ENCODE assay signal across 20 cellular contexts in genomic region chr14:94650806-94651805, GRCh38. TPM values are rescaled to one million over a fixed set of nuclear protein-coding genes. Genes with fewer than 3 reads are reported as not detected.
DNase-seq lines count a peak whose midpoint lies in the region; ATAC-seq, FAIRE-seq and TF ChIP-seq lines count a peak whose summit lies in the region.
"Had no signal": no experiment of that assay in that cellular context is flagged by ENCODE, and none has a peak within 500 bp of the region (broad histone marks: within the 10 kb centered on the region; RNA-seq: fewer than 3 reads in every experiment).

No MANE protein-coding gene starts in this region.

- H3K27me3 ChIP-seq in K562 (ENCODE audit: control insufficient read depth in 2 of 2, insufficient read depth in 2 of 2, low read length in 2 of 2) (no peaks in the 10 kb centered on the region), vagina (no peaks in the 10 kb centered on the region), PC-9 (ENCODE audit: insufficient read depth, low read depth) (no peaks in the 10 kb centered on the region)

- TF ChIP-seq RAD21 in K562 (CRISPR knock-in tag; conservative IDR thresholded peaks at IDR 0.05 in 1 of 2, IDR thresholded peaks at IDR 0.05 in 1 of 2) = no peak

- no peak overlapping the region for H2AFZ ChIP-seq in K562 (ENCODE audit: low read depth, low read length)
- no peak overlapping the region for H2AFZ ChIP-seq in PC-9

- H3K27me3 Mint-ChIP-seq in activated CD8-positive, alpha-beta memory T cell treated with anti-CD3 and anti-CD28 coated beads, Interleukin-2, amount 10 ng/mL, durations not matched to agents 7 days and 5 days = no peaks in the 10 kb centered on the region

- no TSS peak for BruUV-seq in K562 (replicated peaks; lab: Mats Ljungman, UMichigan)
- no TSS peak for BruUV-seq in PC-9 (replicated peaks; lab: Mats Ljungman, UMichigan)

- no peaks in the 10 kb centered on the region for H3K9me2 ChIP-seq in PC-9 (ENCODE audit: insufficient read depth)

- in situ Hi-C loops in K562 (cut with MboI) = no loop called here

- H3K4me3 ChIP-seq in K562 (no peak overlapping the region), vagina (no peak overlapping the region), PC-9 (no peak overlapping the region)

- H3K9ac ChIP-seq in K562 (ENCODE audit: insufficient read depth in 1 of 2, low read depth in 2 of 2, low read length in 2 of 2) = no peak overlapping the region

- TF ChIP-seq POLR2A in K562 (conservative IDR thresholded peaks at IDR 0.05) (no peak), vagina (IDR thresholded peaks at IDR 0.05) (no peak)

- peak; percentile 69 for FAIRE-seq in K562 (lab: Jason Lieb, UNC)
- FAIRE-seq: D721Med, RCC 7860 had no signal

- CTCF ChIA-PET in K562 (lab: Yijun Ruan, JAX; ENCODE audit: low intra/inter-chr PET ratio) = no interaction called here
- CTCF ChIA-PET in activated CD8-positive, alpha-beta memory T cell treated with anti-CD3 and anti-CD28 coated beads, Interleukin-2, amount 10 ng/mL, durations not matched to agents 7 days and 5 days (lab: Charles Lee) = no interaction called here
- CTCF ChIA-PET in PC-9 (lab: Charles Lee) = no interaction called here

- TF ChIP-seq CTCF in K562 (IDR thresholded peaks at IDR 0.05 in 2 of 3, conservative IDR thresholded peaks at IDR 0.05 in 1 of 3; ENCODE audit: insufficient read depth in 2 of 3, low read depth in 1 of 3, low read length in 3 of 3) = no peak
- no peak for TF ChIP-seq CTCF in omental fat pad (IDR thresholded peaks at IDR 0.05)
- TF ChIP-seq CTCF in vagina (IDR thresholded peaks at IDR 0.05) = no peak
- no peak for TF ChIP-seq CTCF in PC-9 (conservative IDR thresholded peaks at IDR 0.05)

- no peaks in the 10 kb centered on the region for H3K9me1 ChIP-seq in K562 (ENCODE audit: control insufficient read depth, insufficient read depth, low read length)

- H3K27ac Mint-ChIP-seq in activated CD8-positive, alpha-beta memory T cell treated with anti-CD3 and anti-CD28 coated beads, Interleukin-2, amount 10 ng/mL, durations not matched to agents 7 days and 5 days = no peak overlapping the region
- H3K27ac Mint-ChIP-seq: CD4-positive, alpha-beta memory T cell had no signal

- H3K4me1 ChIP-seq in K562 (replicated peaks in 1 of 2; ENCODE audit: control insufficient read depth in 2 of 2, insufficient read depth in 2 of 2, low read length in 2 of 2) (no peaks in the 10 kb centered on the region), vagina (no peaks in the 10 kb centered on the region), PC-9 (replicated peaks; ENCODE audit: insufficient read depth) (no peaks in the 10 kb centered on the region)

- no peaks in the 10 kb centered on the region for H3K4me1 Mint-ChIP-seq in activated CD8-positive, alpha-beta memory T cell treated with anti-CD3 and anti-CD28 coated beads, Interleukin-2, amount 10 ng/mL, durations not matched to agents 7 days and 5 days
- H3K4me1 Mint-ChIP-seq: CD4-positive, alpha-beta memory T cell had no signal

- no peaks in the 10 kb centered on the region for H3K79me2 ChIP-seq in K562 (ENCODE audit: control insufficient read depth, insufficient read depth, low read length)
- H3K79me2 ChIP-seq in PC-9 (ENCODE audit: low read depth) = no peaks in the 10 kb centered on the region

- H4K20me1 ChIP-seq in K562 (replicated peaks; ENCODE audit: control insufficient read depth, insufficient read depth, low read length) (no peaks in the 10 kb centered on the region), PC-9 (ENCODE audit: insufficient read depth) (no peaks in the 10 kb centered on the region)

- no peak for ATAC-seq in K562
- peak; percentile 22 for ATAC-seq in omental fat pad (ENCODE audit: low FRiP score)
- ATAC-seq in activated CD8-positive, alpha-beta memory T cell treated with anti-CD3 and anti-CD28 coated beads, Interleukin-2, amount 10 ng/mL, durations not matched to agents 7 days and 5 days = no peak

- H3K4me3 Mint-ChIP-seq in activated CD8-positive, alpha-beta memory T cell treated with anti-CD3 and anti-CD28 coated beads, Interleukin-2, amount 10 ng/mL, durations not matched to agents 7 days and 5 days = no peak overlapping the region
- H3K4me3 Mint-ChIP-seq: CD4-positive, alpha-beta memory T cell had no signal

- DNase-seq in activated CD8-positive, alpha-beta memory T cell treated with anti-CD3 and anti-CD28 coated beads for 24 hours = peak; percentile 21
- no peak for DNase-seq in activated CD8-positive, alpha-beta memory T cell treated with anti-CD3 and anti-CD28 coated beads, Interleukin-2, amount 50 U/mL, for 4 hours
- DNase-seq in K562 (ENCODE audit: extremely low read depth in 1 of 4, low spot score in 3 of 4) (no peak), omental fat pad (ENCODE audit: low spot score) (no peak), vagina (ENCODE audit: extremely low spot score in 2 of 2) (peak; percentile 72 to 81), PC-9 (no peak)
- DNase-seq in activated CD8-positive, alpha-beta memory T cell treated with anti-CD3 and anti-CD28 coated beads, Interleukin-2, amount 10 ng/mL, durations not matched to agents 7 days and 5 days = no peak
- DNase-seq in effector CD8-positive, alpha-beta T cell (lab: John Stamatoyannopoulos, UW) = no peak
- DNase-seq: 8988T; CD4-positive, alpha-beta memory T cell; DMS79; GOT3; NCI-H1048; NCI-H146; NCI-H2081; NCI-H510A; SHP77 treated with DMSO at 0.1 percent for 48 hours had no signal

- no peaks in the 10 kb centered on the region for H3F3A ChIP-seq in PC-9 (ENCODE audit: insufficient read depth, low read depth)

- TF ChIP-seq EP300 in K562 (IDR thresholded peaks at IDR 0.05; ENCODE audit: low read length) = no peak

- H3K27ac ChIP-seq in K562 (ENCODE audit: extremely low read depth, low read depth, low read length) (no peak overlapping the region), vagina (no peak overlapping the region), PC-9 (no peak overlapping the region)

- H3K36me3 ChIP-seq in K562 (ENCODE audit: control insufficient read depth, insufficient read depth, low read length) (no peaks in the 10 kb centered on the region), vagina (no peaks in the 10 kb centered on the region), PC-9 (ENCODE audit: low read depth) (no peaks in the 10 kb centered on the region)

- H3K9me3 Mint-ChIP-seq in activated CD8-positive, alpha-beta memory T cell treated with anti-CD3 and anti-CD28 coated beads, Interleukin-2, amount 10 ng/mL, durations not matched to agents 7 days and 5 days (ENCODE audit: low read depth) = peaks cover 2% of the 10 kb centered on the region

- H3K36me3 Mint-ChIP-seq in activated CD8-positive, alpha-beta memory T cell treated with anti-CD3 and anti-CD28 coated beads, Interleukin-2, amount 10 ng/mL, durations not matched to agents 7 days and 5 days = no peaks in the 10 kb centered on the region
- H3K36me3 Mint-ChIP-seq: CD4-positive, alpha-beta memory T cell had no signal

- H3K9me3 ChIP-seq in K562 (replicated peaks; ENCODE audit: control insufficient read depth, insufficient read depth, low read depth, low read length) (no peaks in the 10 kb centered on the region), vagina (no peaks in the 10 kb centered on the region), PC-9 (ENCODE audit: insufficient read depth, low read depth) (no peaks in the 10 kb centered on the region)

- H3K4me2 ChIP-seq in K562 (ENCODE audit: insufficient read depth, low read length) (no peak overlapping the region), PC-9 (no peak overlapping the region)

- POLR2A ChIA-PET in K562 (lab: Yijun Ruan, JAX) (interaction anchor here (0.9 kb wide), 1 partner anchor 11 kb away, joined by 3 read pairs; no protein-coding TSS in a partner anchor), PC-9 (lab: Charles Lee; ENCODE audit: unreplicated experiment) (no interaction called here)

- intact Hi-C loops in K562 (cut with micrococcal nuclease) (no loop called here), vagina (cut with DNase I) (no loop called here), PC-9 (cut with micrococcal nuclease; ENCODE audit: unreplicated experiment) (no loop called here)

- 2% methylated on average over 7 of the region's 9 CpGs for WGBS in K562 (ENCODE audit: insufficient coverage, low coverage, missing lambda C conversion rate)

TF ChIP-seq in K562, 482 proteins besides CTCF, POLR2A, EP300 and RAD21 (continues in another document):
- TF ChIP-seq MTA2 (IDR thresholded peaks at IDR 0.05; ENCODE audit: low read depth) (no peak), BMI1 (IDR thresholded peaks at IDR 0.05; ENCODE audit: low read length) (no peak), THRA (IDR thresholded peaks at IDR 0.05) (no peak), THRAP3 (IDR thresholded peaks at IDR 0.05; ENCODE audit: borderline replicate concordance) (no peak)

RNA-seq across cellular contexts. Expression of gene SERPINA3, which starts 38.9 kb away (rescaled TPM):
- total RNA-seq in K562 (2011; cell fraction: chromatin; rRNA removed; ENCODE audit: low replicate concordance) = not detected in 2 replicates
- total RNA-seq in K562 (2011; cell fraction: nucleolus; rRNA removed) = not detected in 2 replicates
- total RNA-seq in K562 (2011; cell fraction: nucleoplasm; rRNA removed) = not detected in 2 replicates
- total RNA-seq in K562 (2014; rRNA removed) (not detected in 2 replicates), K562 (2014; rRNA removed; fragmentation: Illumina TruSeq; extraction: Trizol) (not detected in 2 replicates), K562 (2015; rRNA removed; fragmentation: Illumina TruSeq; extraction: Trizol) (not detected in 2 replicates), K562 (2021) (2.3 and 2.8 TPM in 2 replicates), omental fat pad (100 to 1,000 TPM; 111 to 209 (median 125) TPM), vagina (328 TPM), PC-9 (2021) (not detected in 2 replicates)
- polyA plus RNA-seq in K562 (2011; rRNA removed) (not detected in 2 replicates), K562 (2014; fragmentation: Illumina TruSeq; extraction: Trizol) (not detected in 2 replicates), K562 (2014; fragmentation: Nextera tagmentation; extraction: Ambion mirVana) (not detected), K562 (2014; rRNA removed) (not detected in 2 replicates)
- not detected in 2 replicates for polyA plus RNA-seq in K562 (2011; cell fraction: cytosol; rRNA removed)
- polyA plus RNA-seq in K562 (2011; cell fraction: nucleus; rRNA removed) = not detected in 2 replicates
- not detected in 2 replicates for polyA plus RNA-seq in K562 (2012)
- polyA minus RNA-seq in K562 (2011; rRNA and poly(A)+ RNA removed) = not detected in 2 replicates
- 4.8 TPM in 1 of 2 replicates, not detected in the other for polyA minus RNA-seq in K562 (2011; cell fraction: cytosol; rRNA and poly(A)+ RNA removed)
- polyA minus RNA-seq in K562 (2011; cell fraction: nucleus; rRNA and poly(A)+ RNA removed) = not detected in 2 replicates
- total RNA-seq in activated CD8-positive, alpha-beta memory T cell treated with anti-CD3 and anti-CD28 coated beads, Interleukin-2, amount 10 ng/mL, durations not matched to agents 7 days and 5 days = not detected
- total RNA-seq: CD4-positive, alpha-beta memory T cell; G401 had no signal
- polyA plus RNA-seq: CD4-positive, alpha-beta memory T cell had no signal

Comparison
In these comparisons a context has a peak if more than half of its experiments do, and no peak if none do; other contexts are left out.
1. DNase-seq: peak in activated CD8-positive, alpha-beta memory T cell treated with anti-CD3 and anti-CD28 coated beads for 24 hours (single experiment) and vagina (2 of 2); none in activated CD8-positive, alpha-beta memory T cell treated with anti-CD3 and anti-CD28 coated beads, Interleukin-2, amount 50 U/mL, for 4 hours (single experiment), K562 (0 of 4), omental fat pad (single experiment), activated CD8-positive, alpha-beta memory T cell treated with anti-CD3 and anti-CD28 coated beads, Interleukin-2, amount 10 ng/mL, durations not matched to agents 7 days and 5 days (single experiment), effector CD8-positive, alpha-beta T cell (single experiment) and PC-9 (0 of 2).
2. RNA of gene SERPINA3, which starts 38.9 kb away (total RNA-seq): 328 TPM in vagina (single experiment) and 111 to 209 TPM in omental fat pad; 2.3 to 2.8 TPM in K562, not detected in activated CD8-positive, alpha-beta memory T cell treated with anti-CD3 and anti-CD28 coated beads, Interleukin-2, amount 10 ng/mL, durations not matched to agents 7 days and 5 days and not detected in PC-9; every median in the first group is over 10 times any median in the second.